In the genomic region with DNA sequence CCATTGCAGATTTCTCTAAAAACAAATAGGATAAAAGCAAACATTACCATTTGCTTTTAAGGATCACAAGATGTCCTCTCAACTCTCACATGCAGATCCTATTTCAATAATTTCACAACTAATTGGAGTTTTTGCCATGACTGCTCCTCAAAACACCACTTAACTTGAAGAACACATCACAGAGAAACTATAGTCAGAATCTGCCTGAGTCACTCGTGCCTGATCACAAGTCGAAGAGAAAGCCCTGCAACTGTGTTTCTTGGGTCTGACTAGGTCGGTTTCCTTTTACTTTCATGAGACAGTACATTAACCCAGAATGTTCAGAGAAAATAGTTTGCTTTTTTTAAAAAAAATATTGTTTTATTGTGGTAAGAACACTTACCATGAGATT, we compare ENCODE assay signal across 15 cellular contexts. TPM values are rescaled to one million over a fixed set of nuclear protein-coding genes. Genes with fewer than 3 reads are reported as not detected.
DNase-seq lines count a peak whose midpoint lies in the region; ATAC-seq, FAIRE-seq and TF ChIP-seq lines count a peak whose summit lies in the region.
"Had no signal": no experiment of that assay in that cellular context is flagged by ENCODE, and none has a peak within 500 bp of the region (broad histone marks: within the 10 kb centered on the region; RNA-seq: fewer than 3 reads in every experiment).

No MANE protein-coding gene starts in this region.

- peak; percentile 3 for DNase-seq in DMS79 (lab: John Stamatoyannopoulos, UW)
- DNase-seq in DMS79 treated with DMSO at 0.1 percent for 48 hours (lab: John Stamatoyannopoulos, UW): no peak
- DNase-seq in NCI-H1105 (lab: John Stamatoyannopoulos, UW): peak; percentile 83
- DNase-seq in NCI-H748 treated with DMSO at 0.1 percent for 48 hours (lab: John Stamatoyannopoulos, UW): peak; percentile 90
- DNase-seq in omental fat pad (ENCODE audit: low spot score): no peak
- DNase-seq in activated naive CD4-positive, alpha-beta T cell treated with anti-CD3 and anti-CD28 coated beads, Interleukin-2, amount 50 U/mL, for 16 hours: no peak
- DNase-seq in natural killer cell treated with Interleukin-12 subunit alpha and Interleukin-12 subunit beta and Interleukin-15 and Interleukin-18, amount 100 ng/mL, for 72 hours (ENCODE audit: low spot score): no peak
- DNase-seq: 8988T; activated gamma-delta T cell treated with Interleukin-2 at 50 U/mL for 16 hours; CD4-positive, alpha-beta memory T cell; mammary epithelial cell; nephron progenitor cell; stimulated activated CD4-positive, alpha-beta T cell treated with anti-CD3 and anti-CD28 coated beads, Interleukin-2, amount 100 ng/mL, for 48 hours; upper lobe of right lung had no signal

- FAIRE-seq in islet of Langerhans (lab: Jason Lieb, UNC): peak; percentile 60

- H3K36me3 Mint-ChIP-seq in natural killer cell treated with Interleukin-12 subunit alpha and Interleukin-12 subunit beta and Interleukin-15 and Interleukin-18, amount 100 ng/mL, for 72 hours: no peaks in the 10 kb centered on the region
- H3K36me3 Mint-ChIP-seq: CD4-positive, alpha-beta memory T cell had no signal

- no peaks in the 10 kb centered on the region for H3K4me1 Mint-ChIP-seq in natural killer cell treated with Interleukin-12 subunit alpha and Interleukin-12 subunit beta and Interleukin-15 and Interleukin-18, amount 100 ng/mL, for 72 hours (ENCODE audit: low read depth in 2 of 2)
- H3K4me1 Mint-ChIP-seq: CD4-positive, alpha-beta memory T cell had no signal

- H3K9me3 Mint-ChIP-seq in natural killer cell treated with Interleukin-12 subunit alpha and Interleukin-12 subunit beta and Interleukin-15 and Interleukin-18, amount 100 ng/mL, for 72 hours: no peaks in the 10 kb centered on the region
- H3K9me3 Mint-ChIP-seq: CD4-positive, alpha-beta memory T cell; nephron progenitor cell had no signal

- no peak overlapping the region for H3K27ac Mint-ChIP-seq in natural killer cell treated with Interleukin-12 subunit alpha and Interleukin-12 subunit beta and Interleukin-15 and Interleukin-18, amount 100 ng/mL, for 72 hours
- H3K27ac Mint-ChIP-seq: CD4-positive, alpha-beta memory T cell had no signal

- no peak for ATAC-seq in omental fat pad (ENCODE audit: low FRiP score)
- ATAC-seq in natural killer cell treated with Interleukin-12 subunit alpha and Interleukin-12 subunit beta and Interleukin-15 and Interleukin-18, amount 100 ng/mL, for 72 hours: no peak
- ATAC-seq: upper lobe of right lung had no signal

- peaks cover 13 to 36% of the 10 kb centered on the region in 2 donors for H3K27me3 Mint-ChIP-seq in natural killer cell treated with Interleukin-12 subunit alpha and Interleukin-12 subunit beta and Interleukin-15 and Interleukin-18, amount 100 ng/mL, for 72 hours

- no peak overlapping the region for H3K4me3 Mint-ChIP-seq in natural killer cell treated with Interleukin-12 subunit alpha and Interleukin-12 subunit beta and Interleukin-15 and Interleukin-18, amount 100 ng/mL, for 72 hours
- H3K4me3 Mint-ChIP-seq: CD4-positive, alpha-beta memory T cell; nephron progenitor cell had no signal

- no peak for TF ChIP-seq CTCF in omental fat pad (IDR thresholded peaks at IDR 0.05)

RNA-seq across cellular contexts. Expression of a gene that starts 46.3 kb away (rescaled TPM):
- total RNA-seq in omental fat pad: 10 to 100 TPM; 22.7 to 45.1 (median 26.5) TPM
- 10 to 100 TPM; 14.0 to 19.7 TPM for total RNA-seq in natural killer cell treated with Interleukin-12 subunit alpha and Interleukin-12 subunit beta and Interleukin-15 and Interleukin-18, amount 100 ng/mL, for 72 hours

Comparison
In these comparisons a context has a peak if more than half of its experiments do, and no peak if none do; other contexts are left out.
1. DNase-seq: peak in DMS79 (single experiment), NCI-H1105 (single experiment) and NCI-H748 treated with DMSO at 0.1 percent for 48 hours (single experiment); none in DMS79 treated with DMSO at 0.1 percent for 48 hours (single experiment), omental fat pad (single experiment), activated naive CD4-positive, alpha-beta T cell treated with anti-CD3 and anti-CD28 coated beads, Interleukin-2, amount 50 U/mL, for 16 hours (single experiment) and natural killer cell treated with Interleukin-12 subunit alpha and Interleukin-12 subunit beta and Interleukin-15 and Interleukin-18, amount 100 ng/mL, for 72 hours (single experiment).